In the genomic region with DNA sequence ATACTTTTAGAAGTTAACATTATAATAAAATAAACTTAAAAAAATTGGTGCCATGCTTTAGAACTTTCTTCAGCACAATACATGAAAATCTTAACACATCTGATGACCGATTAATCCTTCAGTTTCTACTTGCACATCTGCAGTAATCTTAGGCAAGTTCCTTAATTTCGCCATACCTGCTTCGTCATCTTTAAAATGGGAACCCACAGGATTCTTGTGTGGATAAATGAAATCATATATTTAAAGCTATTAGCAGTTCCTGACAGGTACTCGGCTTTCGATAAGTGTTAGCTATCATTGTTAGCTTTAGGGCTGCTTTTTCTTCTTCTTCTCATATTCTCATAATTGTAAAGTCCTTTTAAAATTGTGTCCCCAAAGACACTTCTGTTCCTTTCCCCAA, we compare ENCODE assay signal across 8 cellular contexts. TPM values are rescaled to one million over a fixed set of nuclear protein-coding genes. Genes with fewer than 3 reads are reported as not detected.
DNase-seq lines count a peak whose midpoint lies in the region; ATAC-seq and TF ChIP-seq lines count a peak whose summit lies in the region.

No MANE protein-coding gene starts in this region.

- no peaks in the 10 kb centered on the region for H3K9me3 Mint-ChIP-seq in activated naive CD8-positive, alpha-beta T cell treated with anti-CD3 and anti-CD28 coated beads, Interleukin-2, amount 50 U/mL, for 24 hours

- peak overlapping the region; percentile 88 for H3K27ac Mint-ChIP-seq in activated naive CD8-positive, alpha-beta T cell treated with anti-CD3 and anti-CD28 coated beads, Interleukin-2, amount 50 U/mL, for 24 hours

- DNase-seq in cardiac muscle cell (ENCODE audit: low read depth in 1 of 2, low spot score in 1 of 2), result peak in 1 of 2 donors; percentile 6
- no peak for DNase-seq in Right ventricle myocardium superior
- DNase-seq in activated naive CD8-positive, alpha-beta T cell treated with anti-CD3 and anti-CD28 coated beads, Interleukin-2, amount 50 U/mL, for 24 hours, result no peak
- DNase-seq in lower leg skin (ENCODE audit: low spot score in 2 of 2), result no peak
- DNase-seq in upper lobe of right lung, result no peak
- no peak for DNase-seq in NCI-H2081 (lab: John Stamatoyannopoulos, UW)
- no peak for DNase-seq in UCSD-AML1 (lab: John Stamatoyannopoulos, UW; ENCODE audit: unreplicated experiment)

- H3K27me3 Mint-ChIP-seq in activated naive CD8-positive, alpha-beta T cell treated with anti-CD3 and anti-CD28 coated beads, Interleukin-2, amount 50 U/mL, for 24 hours, result no peaks in the 10 kb centered on the region

- intact Hi-C loops in Right ventricle myocardium superior (cut with DNase I), result no loop called here
- intact Hi-C loops in lower leg skin (cut with DNase I; ENCODE audit: low total_unique reads), result no loop called here
- intact Hi-C loops in upper lobe of right lung (cut with DNase I), result loop anchor here (10.0 kb wide), 1 partner anchor 774 kb away; a partner anchor contains a TSS

- H3K27me3 ChIP-seq in cardiac muscle cell (peaks cover 3% of the 10 kb centered on the region), upper lobe of right lung (no peaks in the 10 kb centered on the region)

- ATAC-seq in Right ventricle myocardium superior (ENCODE audit: poor library complexity) (no peak), upper lobe of right lung (no peak), GM18517 (IDR thresholded peaks at IDR 0.05; ENCODE audit: unreplicated experiment) (no peak)
- ATAC-seq in activated naive CD8-positive, alpha-beta T cell treated with anti-CD3 and anti-CD28 coated beads, Interleukin-2, amount 50 U/mL, for 24 hours, result no peak

- 31 to 42% methylated on average over 5 of the region's 5 CpGs for WGBS in lower leg skin, 2 donors

- H3K36me3 Mint-ChIP-seq in activated naive CD8-positive, alpha-beta T cell treated with anti-CD3 and anti-CD28 coated beads, Interleukin-2, amount 50 U/mL, for 24 hours (ENCODE audit: low read depth), result no peaks in the 10 kb centered on the region

- H3K4me3 Mint-ChIP-seq in activated naive CD8-positive, alpha-beta T cell treated with anti-CD3 and anti-CD28 coated beads, Interleukin-2, amount 50 U/mL, for 24 hours, result peak overlapping the region; percentile 92

- H3K36me3 ChIP-seq in cardiac muscle cell (no peaks in the 10 kb centered on the region), upper lobe of right lung (no peaks in the 10 kb centered on the region)

- peak overlapping the region; percentile 93 for H3K4me3 ChIP-seq in cardiac muscle cell
- peak overlapping the region; percentile 75 for H3K4me3 ChIP-seq in lower leg skin (ENCODE audit: low read depth, poor library complexity, severe bottlenecking)
- peak overlapping the region; percentile 85 for H3K4me3 ChIP-seq in upper lobe of right lung

- H3K9me3 ChIP-seq in cardiac muscle cell (ENCODE audit: low read depth), result no peaks in the 10 kb centered on the region
- H3K9me3 ChIP-seq in upper lobe of right lung, result no peaks in the 10 kb centered on the region

- H3K27ac ChIP-seq in cardiac muscle cell (no peak overlapping the region), upper lobe of right lung (peak overlapping the region; percentile 84)

- TF ChIP-seq POLR2A in lower leg skin (IDR thresholded peaks at IDR 0.05), result no peak

- H3K4me1 ChIP-seq in cardiac muscle cell (ENCODE audit: low read depth) (peaks cover 6% of the 10 kb centered on the region), upper lobe of right lung (peaks cover 17% of the 10 kb centered on the region)

- H3K4me1 Mint-ChIP-seq in activated naive CD8-positive, alpha-beta T cell treated with anti-CD3 and anti-CD28 coated beads, Interleukin-2, amount 50 U/mL, for 24 hours, result peaks cover 13% of the 10 kb centered on the region

- TF ChIP-seq CTCF in cardiac muscle cell (IDR thresholded peaks at IDR 0.05; ENCODE audit: low read depth, low read length) (no peak), lower leg skin (IDR thresholded peaks at IDR 0.05) (no peak), upper lobe of right lung (IDR thresholded peaks at IDR 0.05) (no peak)

RNA-seq across cellular contexts. Expression of a gene that starts 0.9 kb away (rescaled TPM):
- total RNA-seq in cardiac muscle cell (15.6 and 22.2 TPM in 2 replicates), Right ventricle myocardium superior (17.8 TPM), lower leg skin (10 to 100 TPM; 17.6 to 34.5 (median 24.6) TPM), upper lobe of right lung (30.2 TPM)
- polyA plus RNA-seq in cardiac muscle cell, result 10.0 and 14.9 TPM in 2 replicates

RNA-seq across cellular contexts. Expression of a gene that starts 5.0 kb away (rescaled TPM):
- total RNA-seq in cardiac muscle cell (not detected in 2 replicates), Right ventricle myocardium superior (not detected), lower leg skin (under 1 TPM in 2 of 4 donors, not detected in 2; 0.19 to 0.54 TPM), upper lobe of right lung (not detected)
- not detected in 2 replicates for polyA plus RNA-seq in cardiac muscle cell
